ENCODE assay signal across 19 cellular contexts in the genomic region with DNA sequence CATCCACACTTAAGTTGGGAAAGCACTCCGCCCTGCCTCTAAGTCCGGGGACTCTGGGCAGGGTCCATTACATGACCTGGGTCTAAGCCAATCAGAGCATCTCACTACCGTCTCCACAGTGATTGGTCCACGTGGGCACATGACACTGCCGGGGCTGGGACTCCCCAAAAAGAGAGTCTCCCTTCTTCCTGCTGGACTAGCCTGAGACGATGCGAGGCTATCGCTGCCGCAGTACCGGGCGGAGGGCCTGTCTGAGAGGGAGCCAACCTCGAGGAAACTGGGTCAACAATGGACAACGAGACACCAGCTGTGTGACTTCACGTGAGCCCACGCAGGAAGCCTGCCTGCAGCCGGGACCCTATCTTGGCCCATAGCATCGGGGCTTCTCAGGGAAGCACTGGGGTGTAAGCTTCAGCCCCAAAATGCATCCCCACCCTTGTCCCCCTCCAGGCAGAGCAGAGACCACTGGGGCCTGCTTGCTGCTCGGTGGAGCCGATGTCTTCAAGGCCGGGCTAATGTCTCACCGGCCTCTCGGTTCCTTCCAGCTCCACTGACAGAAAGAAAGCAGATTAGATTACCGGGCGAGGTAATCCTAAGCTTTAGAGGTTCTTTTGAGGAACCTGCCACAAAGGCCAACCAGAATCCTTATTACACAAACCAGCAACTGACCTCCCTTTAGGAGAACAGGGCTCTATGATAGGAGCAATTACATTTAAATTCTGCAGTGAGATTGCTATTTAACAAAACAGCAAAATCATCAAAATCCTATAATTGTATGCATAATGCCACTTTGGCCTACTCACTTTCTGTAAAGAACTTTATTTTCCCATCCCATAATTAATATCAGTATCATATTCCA.
"Had no signal": no experiment of that assay in that cellular context is flagged by ENCODE, and none has a peak within 500 bp of the region (broad histone marks: within the 10 kb centered on the region; RNA-seq: fewer than 3 reads in every experiment).

No MANE protein-coding gene starts in this region.

- ATAC-seq: activated T-helper 17 cell treated with anti-CD3 and anti-CD28 coated beads, Interleukin-2, amount 50 U/mL, for 72 hours; body of pancreas; sciatic nerve had no signal

- DNase-seq: activated CD4-positive, alpha-beta memory T cell treated with anti-CD3 and anti-CD28 coated beads for 36 hours; activated CD4-positive, alpha-beta T cell treated with anti-CD3 and anti-CD28 coated beads for 4 hours; activated naive CD4-positive, alpha-beta T cell treated with Interleukin-2 at 50 U/mL for 16 hours; activated naive CD8-positive, alpha-beta T cell treated with anti-CD3 and anti-CD28 coated beads, Interleukin-2, amount 10 ng/mL, durations not matched to agents 7 days and 5 days; activated T-cell treated with anti-CD3 and anti-CD28 coated beads, Interleukin-2, amount 50 U/mL, for 1 hour; body of pancreas; caudate nucleus; dorsolateral prefrontal cortex; foreskin melanocyte; glutamatergic neuron; stimulated activated CD4-positive, alpha-beta T cell treated with anti-CD3 and anti-CD28 coated beads, Interleukin-4, amount 100 ng/mL, for 1 hour; T-helper 2 cell had no signal

- H3K4me2 ChIP-seq: smooth muscle cell had no signal

- H3K27ac Mint-ChIP-seq: activated CD4-positive, alpha-beta memory T cell treated with anti-CD3 and anti-CD28 coated beads for 36 hours; activated naive CD8-positive, alpha-beta T cell treated with anti-CD3 and anti-CD28 coated beads, Interleukin-2, amount 10 ng/mL, durations not matched to agents 7 days and 5 days; activated T-helper 17 cell treated with anti-CD3 and anti-CD28 coated beads, Interleukin-2, amount 50 U/mL, for 72 hours; memory B cell had no signal

- H3K36me3 ChIP-seq: thoracic aorta, upper lobe of left lung had no signal

- H3K4me1 Mint-ChIP-seq: activated naive CD8-positive, alpha-beta T cell treated with anti-CD3 and anti-CD28 coated beads, Interleukin-2, amount 10 ng/mL, durations not matched to agents 7 days and 5 days had no signal

- H3K36me3 Mint-ChIP-seq: activated CD4-positive, alpha-beta memory T cell treated with anti-CD3 and anti-CD28 coated beads for 36 hours; activated naive CD8-positive, alpha-beta T cell treated with anti-CD3 and anti-CD28 coated beads, Interleukin-2, amount 10 ng/mL, durations not matched to agents 7 days and 5 days had no signal

- H3K4me1 ChIP-seq: body of pancreas had no signal

- H3K9me3 ChIP-seq: body of pancreas, thoracic aorta, upper lobe of left lung had no signal

- H3K27ac ChIP-seq: body of pancreas, dorsolateral prefrontal cortex, epithelial cell of prostate, thoracic aorta, upper lobe of left lung had no signal

- H3K4me3 ChIP-seq: body of pancreas, dorsolateral prefrontal cortex, smooth muscle cell, thoracic aorta, upper lobe of left lung had no signal

- H3K9me3 Mint-ChIP-seq: activated CD4-positive, alpha-beta memory T cell treated with anti-CD3 and anti-CD28 coated beads for 36 hours; activated naive CD8-positive, alpha-beta T cell treated with anti-CD3 and anti-CD28 coated beads, Interleukin-2, amount 10 ng/mL, durations not matched to agents 7 days and 5 days; activated T-helper 17 cell treated with anti-CD3 and anti-CD28 coated beads, Interleukin-2, amount 50 U/mL, for 72 hours; memory B cell had no signal

- H3K4me3 Mint-ChIP-seq: activated CD4-positive, alpha-beta memory T cell treated with anti-CD3 and anti-CD28 coated beads for 36 hours; activated naive CD8-positive, alpha-beta T cell treated with anti-CD3 and anti-CD28 coated beads, Interleukin-2, amount 10 ng/mL, durations not matched to agents 7 days and 5 days; activated T-helper 17 cell treated with anti-CD3 and anti-CD28 coated beads, Interleukin-2, amount 50 U/mL, for 72 hours; memory B cell had no signal

- H3K27me3 Mint-ChIP-seq: activated CD4-positive, alpha-beta memory T cell treated with anti-CD3 and anti-CD28 coated beads for 36 hours; activated T-helper 17 cell treated with anti-CD3 and anti-CD28 coated beads, Interleukin-2, amount 50 U/mL, for 72 hours had no signal
